In the genomic region with DNA sequence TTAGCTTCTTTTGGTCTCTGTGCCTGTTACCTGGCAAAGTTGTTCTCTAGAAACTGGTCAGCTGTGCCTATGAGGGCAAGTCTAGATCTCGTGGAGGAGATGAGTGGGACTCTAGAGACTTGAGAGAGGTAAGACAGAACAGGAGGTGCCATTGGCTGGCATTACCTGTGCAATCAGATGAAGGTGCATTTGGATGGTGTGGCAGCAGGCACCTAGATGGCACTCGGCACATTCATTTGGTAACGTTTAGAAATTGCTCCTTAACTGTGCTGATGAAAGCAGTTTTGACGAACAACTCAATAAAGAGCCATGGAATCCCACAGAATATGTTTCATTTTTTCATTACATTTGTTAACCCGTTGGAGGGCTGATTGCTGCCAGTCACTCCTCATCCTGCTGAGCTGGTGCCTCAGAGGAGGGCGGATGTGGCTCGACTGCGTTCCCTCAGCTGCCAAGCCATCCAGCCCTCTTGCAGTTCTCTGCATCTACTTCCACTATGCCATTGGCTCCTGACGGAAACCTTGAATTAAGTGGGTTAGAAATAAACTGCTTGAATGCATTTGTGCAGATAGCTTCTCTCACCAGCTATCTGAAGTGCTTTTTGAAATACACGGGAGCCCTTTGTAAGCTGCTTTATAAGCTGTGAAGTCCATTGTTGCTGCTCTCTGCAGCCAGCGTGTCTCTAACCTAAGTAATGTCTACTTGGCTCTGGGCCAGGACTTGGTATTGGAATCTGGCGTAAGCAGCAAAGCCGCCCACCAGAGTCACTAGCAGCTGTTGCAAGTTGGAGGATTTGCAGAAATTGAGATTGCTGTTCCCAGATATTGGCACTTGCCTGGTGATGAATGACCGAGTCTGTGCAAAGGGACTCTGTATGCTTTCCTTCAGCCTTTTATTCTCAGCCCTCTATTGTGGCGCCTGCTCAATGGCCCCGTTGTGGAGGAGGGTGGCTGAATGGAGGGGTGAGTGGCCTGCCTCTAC, we compare ENCODE assay signal across 12 cellular contexts.
A peak's percentile ranks its signal among the peaks of the same experiment; 100 is the strongest.
DNase-seq lines count a peak whose midpoint lies in the region; ATAC-seq, FAIRE-seq and TF ChIP-seq lines count a peak whose summit lies in the region.
"Had no signal": no experiment of that assay in that cellular context is flagged by ENCODE, and none has a peak within 500 bp of the region (broad histone marks: within the 10 kb centered on the region; RNA-seq: fewer than 3 reads in every experiment).

No MANE protein-coding gene starts in this region.

- intact Hi-C loops in heart left ventricle (cut with DNase I) (loop anchor here in 1 of 10 donors (5.0 kb wide), 1 partner anchor 88 kb away; a partner anchor contains a TSS), sigmoid colon (cut with DNase I) (no loop called here)
- intact Hi-C loops in activated CD4-positive, alpha-beta memory T cell treated with anti-CD3 and anti-CD28 coated beads for 36 hours (cut with micrococcal nuclease): no loop called here

- TF ChIP-seq CTCF in heart left ventricle (IDR thresholded peaks at IDR 0.05): no peak
- TF ChIP-seq CTCF in right atrium auricular region (IDR thresholded peaks at IDR 0.05): no peak
- TF ChIP-seq CTCF in WTC11 (IDR thresholded peaks at IDR 0.05): no peak
- no peak for TF ChIP-seq CTCF in sigmoid colon (IDR thresholded peaks at IDR 0.05)

- no peak for FAIRE-seq in frontal cortex (lab: Jason Lieb, UNC)
- FAIRE-seq: keratinocyte had no signal

- 65 to 79% (median 71%) methylated on average over 14 to 16 of the region's 16 CpGs for WGBS in heart left ventricle, 4 donors
- 92 to 95% methylated on average over 16 of the region's 16 CpGs for WGBS in sigmoid colon, 2 donors

- ATAC-seq in heart left ventricle (peak in 2 of 4 donors; percentile 24 to 59), WTC11 (no peak)

- H3K36me3 ChIP-seq in heart left ventricle: peaks cover 0 to 4% (median 0%) of the 10 kb centered on the region in 9 donors
- H3K36me3 ChIP-seq in right atrium auricular region: no peaks in the 10 kb centered on the region
- no peaks in the 10 kb centered on the region for H3K36me3 ChIP-seq in sigmoid colon

- peaks cover 25% of the 10 kb centered on the region for H3K4me1 Mint-ChIP-seq in WTC11
- peaks cover 1% of the 10 kb centered on the region for H3K4me1 Mint-ChIP-seq in activated CD4-positive, alpha-beta memory T cell treated with anti-CD3 and anti-CD28 coated beads for 36 hours (ENCODE audit: low read depth)

- H3K27ac Mint-ChIP-seq in WTC11: no peak overlapping the region
- no peak overlapping the region for H3K27ac Mint-ChIP-seq in activated CD4-positive, alpha-beta memory T cell treated with anti-CD3 and anti-CD28 coated beads for 36 hours
- H3K27ac Mint-ChIP-seq: stimulated activated naive CD8-positive, alpha-beta T cell treated with anti-CD3 and anti-CD28 coated beads, Interleukin-15, Interleukin-2, amounts not matched to agents 100 ng/mL and 50 ng/mL, for 24 hours had no signal

- CTCF ChIA-PET in WTC11 (lab: Charles Lee): no interaction called here
- CTCF ChIA-PET in activated CD4-positive, alpha-beta memory T cell treated with anti-CD3 and anti-CD28 coated beads for 36 hours (lab: Charles Lee): no interaction called here

- H3K27me3 ChIP-seq in heart left ventricle (no peaks in the 10 kb centered on the region), right atrium auricular region (no peaks in the 10 kb centered on the region), sigmoid colon (no peaks in the 10 kb centered on the region)
- H3K27me3 ChIP-seq: spleen had no signal

- TF ChIP-seq POLR2A in heart left ventricle (IDR thresholded peaks at IDR 0.05) (no peak), sigmoid colon (IDR thresholded peaks at IDR 0.05) (no peak)

- no peaks in the 10 kb centered on the region for H3K9me3 Mint-ChIP-seq in WTC11
- no peaks in the 10 kb centered on the region for H3K9me3 Mint-ChIP-seq in activated CD4-positive, alpha-beta memory T cell treated with anti-CD3 and anti-CD28 coated beads for 36 hours
- H3K9me3 Mint-ChIP-seq: stimulated activated naive CD8-positive, alpha-beta T cell treated with anti-CD3 and anti-CD28 coated beads, Interleukin-15, Interleukin-2, amounts not matched to agents 100 ng/mL and 50 ng/mL, for 24 hours had no signal

- H3K9me3 ChIP-seq in heart left ventricle (no peaks in the 10 kb centered on the region), right atrium auricular region (no peaks in the 10 kb centered on the region), sigmoid colon (no peaks in the 10 kb centered on the region)
- H3K9me3 ChIP-seq: spleen had no signal

- H3K4me3 Mint-ChIP-seq in WTC11: no peak overlapping the region
- no peak overlapping the region for H3K4me3 Mint-ChIP-seq in activated CD4-positive, alpha-beta memory T cell treated with anti-CD3 and anti-CD28 coated beads for 36 hours
- H3K4me3 Mint-ChIP-seq: stimulated activated naive CD8-positive, alpha-beta T cell treated with anti-CD3 and anti-CD28 coated beads, Interleukin-15, Interleukin-2, amounts not matched to agents 100 ng/mL and 50 ng/mL, for 24 hours had no signal

- H3K4me3 ChIP-seq in heart left ventricle (no peak overlapping the region), right atrium auricular region (no peak overlapping the region), sigmoid colon (no peak overlapping the region)
- H3K4me3 ChIP-seq: spleen had no signal

- no peak overlapping the region for H3K27ac ChIP-seq in heart left ventricle
- H3K27ac ChIP-seq in right atrium auricular region: no peak overlapping the region
- no peak overlapping the region for H3K27ac ChIP-seq in sigmoid colon
- H3K27ac ChIP-seq: spleen, VCaP had no signal

- POLR2A ChIA-PET in WTC11 (lab: Charles Lee): no interaction called here
- POLR2A ChIA-PET in activated CD4-positive, alpha-beta memory T cell treated with anti-CD3 and anti-CD28 coated beads for 36 hours (lab: Charles Lee): no interaction called here

- peaks cover 0 to 17% (median 0%) of the 10 kb centered on the region in 12 donors for H3K4me1 ChIP-seq in heart left ventricle
- H3K4me1 ChIP-seq in right atrium auricular region: peaks cover 0 to 10% of the 10 kb centered on the region in 2 donors
- peaks cover 0 to 11% (median under 1%) of the 10 kb centered on the region in 4 donors for H3K4me1 ChIP-seq in sigmoid colon

- TF ChIP-seq EP300 in sigmoid colon (IDR thresholded peaks at IDR 0.05): no peak

- H3K36me3 Mint-ChIP-seq in WTC11: peaks cover 3% of the 10 kb centered on the region; the same call in 1 of the 2 replicates
- H3K36me3 Mint-ChIP-seq in activated CD4-positive, alpha-beta memory T cell treated with anti-CD3 and anti-CD28 coated beads for 36 hours: peaks cover 20% of the 10 kb centered on the region

- peak in 4 of 5 donors; percentile 23 to 36 (median 31) for DNase-seq in heart left ventricle
- DNase-seq in right atrium auricular region (ENCODE audit: low spot score): no peak
- DNase-seq in NCI-H82 (lab: John Stamatoyannopoulos, UW): peak; percentile 99
- peak; percentile 27 to 44 for DNase-seq in frontal cortex (ENCODE audit: low spot score in 2 of 2)
- peak; percentile 94 for DNase-seq in superior temporal gyrus (ENCODE audit: extremely low spot score)
- DNase-seq in WTC11 (ENCODE audit: low spot score): no peak
- no peak for DNase-seq in sigmoid colon
- DNase-seq in activated CD4-positive, alpha-beta memory T cell treated with anti-CD3 and anti-CD28 coated beads for 36 hours: no peak
- DNase-seq: spleen had no signal

- H3K27me3 Mint-ChIP-seq in WTC11 (ENCODE audit: low read depth): no peaks in the 10 kb centered on the region
- no peaks in the 10 kb centered on the region for H3K27me3 Mint-ChIP-seq in activated CD4-positive, alpha-beta memory T cell treated with anti-CD3 and anti-CD28 coated beads for 36 hours
- H3K27me3 Mint-ChIP-seq: stimulated activated naive CD8-positive, alpha-beta T cell treated with anti-CD3 and anti-CD28 coated beads, Interleukin-15, Interleukin-2, amounts not matched to agents 100 ng/mL and 50 ng/mL, for 24 hours had no signal

TF ChIP-seq in WTC11, 78 proteins besides CTCF, POLR2A, EP300 and RAD21 (continues in another document):
- TF ChIP-seq, protein P1, sequence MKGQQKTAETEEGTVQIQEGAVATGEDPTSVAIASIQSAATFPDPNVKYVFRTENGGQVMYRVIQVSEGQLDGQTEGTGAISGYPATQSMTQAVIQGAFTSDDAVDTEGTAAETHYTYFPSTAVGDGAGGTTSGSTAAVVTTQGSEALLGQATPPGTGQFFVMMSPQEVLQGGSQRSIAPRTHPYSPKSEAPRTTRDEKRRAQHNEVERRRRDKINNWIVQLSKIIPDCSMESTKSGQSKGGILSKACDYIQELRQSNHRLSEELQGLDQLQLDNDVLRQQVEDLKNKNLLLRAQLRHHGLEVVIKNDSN (CRISPR knock-in tag; IDR thresholded peaks at IDR 0.05): no peak
- TF ChIP-seq, protein P2, sequence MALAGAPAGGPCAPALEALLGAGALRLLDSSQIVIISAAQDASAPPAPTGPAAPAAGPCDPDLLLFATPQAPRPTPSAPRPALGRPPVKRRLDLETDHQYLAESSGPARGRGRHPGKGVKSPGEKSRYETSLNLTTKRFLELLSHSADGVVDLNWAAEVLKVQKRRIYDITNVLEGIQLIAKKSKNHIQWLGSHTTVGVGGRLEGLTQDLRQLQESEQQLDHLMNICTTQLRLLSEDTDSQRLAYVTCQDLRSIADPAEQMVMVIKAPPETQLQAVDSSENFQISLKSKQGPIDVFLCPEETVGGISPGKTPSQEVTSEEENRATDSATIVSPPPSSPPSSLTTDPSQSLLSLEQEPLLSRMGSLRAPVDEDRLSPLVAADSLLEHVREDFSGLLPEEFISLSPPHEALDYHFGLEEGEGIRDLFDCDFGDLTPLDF (CRISPR knock-in tag; IDR thresholded peaks at IDR 0.05): no peak
- TF ChIP-seq, protein P3, sequence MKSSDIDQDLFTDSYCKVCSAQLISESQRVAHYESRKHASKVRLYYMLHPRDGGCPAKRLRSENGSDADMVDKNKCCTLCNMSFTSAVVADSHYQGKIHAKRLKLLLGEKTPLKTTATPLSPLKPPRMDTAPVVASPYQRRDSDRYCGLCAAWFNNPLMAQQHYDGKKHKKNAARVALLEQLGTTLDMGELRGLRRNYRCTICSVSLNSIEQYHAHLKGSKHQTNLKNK (CRISPR knock-in tag; IDR thresholded peaks at IDR 0.05): no peak
- no peak for TF ChIP-seq FOXK1 (CRISPR knock-in tag; IDR thresholded peaks at IDR 0.05)
- no peak for TF ChIP-seq ZNF121 (CRISPR knock-in tag; IDR thresholded peaks at IDR 0.05)

Comparison
In these comparisons a context has a peak if more than half of its experiments do, and no peak if none do; other contexts are left out.
1. DNase-seq: peak in heart left ventricle (4 of 5), NCI-H82 (single experiment), frontal cortex (2 of 2) and superior temporal gyrus (single experiment); none in right atrium auricular region (single experiment), WTC11 (single experiment), sigmoid colon (single experiment) and activated CD4-positive, alpha-beta memory T cell treated with anti-CD3 and anti-CD28 coated beads for 36 hours (single experiment).